ENCODE assay signal across 8 cellular contexts in genomic region chr5:141960449-141961323, GRCh38. TPM values are rescaled to one million over a fixed set of nuclear protein-coding genes. Genes with fewer than 3 reads are reported as not detected.
A peak's percentile ranks its signal among the peaks of the same experiment; 100 is the strongest.
DNase-seq lines count a peak whose midpoint lies in the region; ATAC-seq and TF ChIP-seq lines count a peak whose summit lies in the region.

No MANE protein-coding gene starts in this region.

- no peak overlapping the region for H3K4ac ChIP-seq in neuronal stem cell (ENCODE audit: low read length)

- H3K23ac ChIP-seq in neuronal stem cell (ENCODE audit: low read depth, low read length, poor library complexity): no peak overlapping the region

- peak overlapping the region; percentile 6 for H3K4me3 Mint-ChIP-seq in activated T-cell treated with anti-CD3 and anti-CD28 coated beads, Interleukin-2, amount 50 U/mL, for 24 hours

- H2BK5ac ChIP-seq in neuronal stem cell (ENCODE audit: low read length): no peak overlapping the region

- no peaks in the 10 kb centered on the region for H3K27me3 ChIP-seq in Peyer's patch
- peaks cover 3% of the 10 kb centered on the region for H3K27me3 ChIP-seq in fibroblast of lung (ENCODE audit: control insufficient read depth, insufficient read depth, low read length)
- H3K27me3 ChIP-seq in neuronal stem cell (ENCODE audit: control insufficient read depth in 3 of 3, insufficient read depth in 3 of 3, low read depth in 1 of 3, low read length in 3 of 3): no peaks in the 10 kb centered on the region

- peak; percentile 94 for ATAC-seq in GM21786 (IDR thresholded peaks at IDR 0.05; ENCODE audit: unreplicated experiment)

- no peaks in the 10 kb centered on the region for H3K36me3 Mint-ChIP-seq in activated T-cell treated with anti-CD3 and anti-CD28 coated beads, Interleukin-2, amount 50 U/mL, for 24 hours (ENCODE audit: low read depth)

- H3K27me3 Mint-ChIP-seq in activated T-cell treated with anti-CD3 and anti-CD28 coated beads, Interleukin-2, amount 50 U/mL, for 24 hours: no peaks in the 10 kb centered on the region

- peak overlapping the region; percentile 84 for H2AFZ ChIP-seq in fibroblast of lung (ENCODE audit: low read length)
- peak overlapping the region; percentile 71 for H2AFZ ChIP-seq in neuronal stem cell (ENCODE audit: low read length)

- H2BK12ac ChIP-seq in neuronal stem cell (ENCODE audit: low read length): peak overlapping the region; percentile 5

- no peaks in the 10 kb centered on the region for H3K79me1 ChIP-seq in neuronal stem cell (ENCODE audit: low read depth, low read length)

- no peaks in the 10 kb centered on the region for H3K79me2 ChIP-seq in fibroblast of lung (ENCODE audit: control insufficient read depth, insufficient read depth, low read length)

- peak overlapping the region; percentile 80 for H3K27ac Mint-ChIP-seq in activated T-cell treated with anti-CD3 and anti-CD28 coated beads, Interleukin-2, amount 50 U/mL, for 24 hours

- H2AK5ac ChIP-seq in neuronal stem cell (ENCODE audit: low read depth, low read length): peak overlapping the region; percentile 76

- H3K4me3 ChIP-seq in Peyer's patch (no peak overlapping the region), fibroblast of lung (replicated peaks in 1 of 4; ENCODE audit: control extremely low read depth in 1 of 4, insufficient read depth in 1 of 4, low read depth in 3 of 4, low read length in 4 of 4) (no peak overlapping the region), neuronal stem cell (ENCODE audit: low read length in 2 of 2) (no peak overlapping the region)

- H3K27ac ChIP-seq in Peyer's patch (peak overlapping the region in 2 of 4 donors; percentile 35 to 47), fibroblast of lung (ENCODE audit: insufficient read depth, low read length) (no peak overlapping the region), neuronal stem cell (replicated peaks; ENCODE audit: low read length) (no peak overlapping the region)

- H3K4me2 ChIP-seq in fibroblast of lung (ENCODE audit: extremely low read depth, insufficient read depth, low read length) (no peak overlapping the region), neuronal stem cell (ENCODE audit: insufficient read depth, low read length, poor library complexity, severe bottlenecking) (no peak overlapping the region)

- TF ChIP-seq CTCF in Peyer's patch (IDR thresholded peaks at IDR 0.05): peak; percentile 75 to 92 (median 88)
- peak; percentile 81 to 89 for TF ChIP-seq CTCF in fibroblast of lung (conservative IDR thresholded peaks at IDR 0.05 in 1 of 2, IDR thresholded peaks at IDR 0.05 in 1 of 2; ENCODE audit: low read depth in 1 of 2, low read length in 2 of 2)

- H3K4me1 Mint-ChIP-seq in activated T-cell treated with anti-CD3 and anti-CD28 coated beads, Interleukin-2, amount 50 U/mL, for 24 hours (ENCODE audit: low read depth): peaks cover 41% of the 10 kb centered on the region

- H3K9me3 ChIP-seq in Peyer's patch (no peaks in the 10 kb centered on the region), fibroblast of lung (ENCODE audit: control insufficient read depth, insufficient read depth, low read depth, low read length) (no peaks in the 10 kb centered on the region), neuronal stem cell (replicated peaks in 1 of 2; ENCODE audit: control insufficient read depth in 2 of 2, insufficient read depth in 1 of 2, low read depth in 1 of 2, low read length in 2 of 2) (no peaks in the 10 kb centered on the region)

- H3K9ac ChIP-seq in fibroblast of lung (ENCODE audit: insufficient read depth, low read length) (no peak overlapping the region), neuronal stem cell (ENCODE audit: low read depth, low read length, poor library complexity) (no peak overlapping the region)

- no peak overlapping the region for H4K8ac ChIP-seq in neuronal stem cell (ENCODE audit: low read depth, low read length)

- H3K14ac ChIP-seq in neuronal stem cell (ENCODE audit: low read length): peak overlapping the region; percentile 65

- no peak overlapping the region for H2BK15ac ChIP-seq in neuronal stem cell (ENCODE audit: low read length)

- peak overlapping the region; percentile 63 for H3K18ac ChIP-seq in neuronal stem cell (ENCODE audit: low read length)

- H4K91ac ChIP-seq in neuronal stem cell (ENCODE audit: low read depth, low read length, poor library complexity): no peak overlapping the region

- H3K36me3 ChIP-seq in Peyer's patch (no peaks in the 10 kb centered on the region), fibroblast of lung (ENCODE audit: control insufficient read depth, insufficient read depth, low read length) (no peaks in the 10 kb centered on the region), neuronal stem cell (replicated peaks in 1 of 2; ENCODE audit: control insufficient read depth in 2 of 2, insufficient read depth in 2 of 2, low read length in 2 of 2) (no peaks in the 10 kb centered on the region)

- WGBS in neuronal stem cell (ENCODE audit: extremely low coverage in 2 of 2, insufficient read length in 2 of 2, insufficient replicate concordance in 1 of 2), 2 donors: no CpG with 5 or more reads among the region's 14 CpGs

- no peaks in the 10 kb centered on the region for H3K9me3 Mint-ChIP-seq in activated T-cell treated with anti-CD3 and anti-CD28 coated beads, Interleukin-2, amount 50 U/mL, for 24 hours

- no peak for TF ChIP-seq POLR2A in Peyer's patch (IDR thresholded peaks at IDR 0.05)

- H4K20me1 ChIP-seq in fibroblast of lung (ENCODE audit: control insufficient read depth, extremely low read depth, insufficient read depth, low read length): no peaks in the 10 kb centered on the region

- DNase-seq in EL (peak; percentile 88), KBM-7 (peak; percentile 99), Peyer's patch (peak; percentile 88 to 96 (median 88)), fibroblast of lung (ENCODE audit: low read depth in 2 of 2) (peak; percentile 59 to 82), neuronal stem cell (ENCODE audit: low spot score) (peak; percentile 89), superior temporal gyrus (ENCODE audit: extremely low spot score) (peak; percentile 98)
- DNase-seq in activated T-cell treated with anti-CD3 and anti-CD28 coated beads, Interleukin-2, amount 50 U/mL, for 24 hours: peak; percentile 90

- H3K4me1 ChIP-seq in Peyer's patch (peaks cover 0 to 11% (median 2%) of the 10 kb centered on the region in 4 donors), fibroblast of lung (ENCODE audit: control insufficient read depth, extremely low read depth, insufficient read depth, low read length) (no peaks in the 10 kb centered on the region), neuronal stem cell (ENCODE audit: control insufficient read depth in 2 of 2, insufficient read depth in 1 of 2, low read depth in 1 of 2, low read length in 2 of 2) (peaks cover 7 to 26% of the 10 kb centered on the region in 2 donors)

- in situ Hi-C loops in KBM-7 (cut with MboI; ENCODE audit: low pct_unique_long_range_greater_than_20kb, low sequenced_read_pairs): no loop called here

- H2BK120ac ChIP-seq in neuronal stem cell (ENCODE audit: low read depth, low read length): no peak overlapping the region

RNA-seq across cellular contexts. Expression of gene PCDH12, which starts 2.7 kb away (rescaled TPM):
- 1 to 10 TPM in 2 of 4 donors, under 1 TPM in 2; 0.53 to 1.7 (median 1.1) TPM for total RNA-seq in Peyer's patch
- total RNA-seq in fibroblast of lung: under 0.01 TPM in 1 of 2 replicates, not detected in the other
- polyA plus RNA-seq in fibroblast of lung: 0.01 and 0.02 TPM in 2 replicates
- 0.03 and 0.05 TPM in 2 replicates for polyA plus RNA-seq in fibroblast of lung (2012)
- polyA minus RNA-seq in fibroblast of lung (ENCODE audit: low replicate concordance): 0.24 TPM in 1 of 2 replicates, not detected in the other
- not detected for polyA plus RNA-seq in neuronal stem cell (2013, experiment 1 of 2)
- not detected for polyA plus RNA-seq in neuronal stem cell (2013, experiment 2 of 2)

RNA-seq across cellular contexts. Expression of gene RNF14, which starts 8.2 kb away (rescaled TPM):
- total RNA-seq in Peyer's patch (10 to 100 TPM; 20.6 to 37.8 (median 34.6) TPM), fibroblast of lung (49.1 and 62.9 TPM in 2 replicates)
- polyA plus RNA-seq in fibroblast of lung: 53.1 and 65.3 TPM in 2 replicates
- polyA plus RNA-seq in fibroblast of lung (2012): 51.9 and 63.9 TPM in 2 replicates
- polyA minus RNA-seq in fibroblast of lung (ENCODE audit: low replicate concordance): 62.5 and 74.9 TPM in 2 replicates
- polyA plus RNA-seq in neuronal stem cell (2013, experiment 1 of 2): 17.5 TPM
- 17.1 TPM for polyA plus RNA-seq in neuronal stem cell (2013, experiment 2 of 2)

RNA-seq across cellular contexts. Expression of gene DELE1, which starts 37.0 kb away (rescaled TPM):
- 100 to 1,000 TPM in 2 of 4 donors, 10 to 100 TPM in 2; 76.0 to 144 (median 96.0) TPM for total RNA-seq in Peyer's patch
- total RNA-seq in fibroblast of lung: 30.6 and 38.6 TPM in 2 replicates
- polyA plus RNA-seq in fibroblast of lung: 34.0 and 40.5 TPM in 2 replicates
- polyA plus RNA-seq in fibroblast of lung (2012): 37.7 and 37.9 TPM in 2 replicates
- polyA minus RNA-seq in fibroblast of lung (ENCODE audit: low replicate concordance): 72.8 and 108 TPM in 2 replicates
- 40.3 TPM for polyA plus RNA-seq in neuronal stem cell (2013, experiment 1 of 2)
- 38.7 TPM for polyA plus RNA-seq in neuronal stem cell (2013, experiment 2 of 2)

RNA-seq across cellular contexts. Expression of gene GNPDA1, which starts 52.1 kb away (rescaled TPM):
- 10 to 100 TPM; 14.9 to 31.9 (median 23.5) TPM for total RNA-seq in Peyer's patch
- total RNA-seq in fibroblast of lung: 64.2 and 97.8 TPM in 2 replicates
- polyA plus RNA-seq in fibroblast of lung: 30.0 and 40.6 TPM in 2 replicates
- 40.8 and 61.6 TPM in 2 replicates for polyA plus RNA-seq in fibroblast of lung (2012)
- polyA minus RNA-seq in fibroblast of lung (ENCODE audit: low replicate concordance): 51.8 and 62.3 TPM in 2 replicates
- 83.7 TPM for polyA plus RNA-seq in neuronal stem cell (2013, experiment 1 of 2)
- polyA plus RNA-seq in neuronal stem cell (2013, experiment 2 of 2): 84.0 TPM
